7 cellular contexts compared by ENCODE assay signal in genomic region chrX:68433155-68433980, GRCh38. TPM values are rescaled to one million over a fixed set of nuclear protein-coding genes. Genes with fewer than 3 reads are reported as not detected.
DNase-seq lines count a peak whose midpoint lies in the region; ATAC-seq and TF ChIP-seq lines count a peak whose summit lies in the region.

TSS of gene OPHN1 (minus strand) at chrX:68433495. CDS start at chrX:68433020, 475 bp downstream.

- DNase-seq in G401 (ENCODE audit: low spot score) (peak; percentile 89), MV-4-11 (lab: John Stamatoyannopoulos, UW) (peak; percentile 15), suprapubic skin (ENCODE audit: low spot score in 2 of 2) (peak; percentile 80 to 84), NCI-H446 treated with DMSO at 0.1 percent for 48 hours (lab: John Stamatoyannopoulos, UW) (no peak)
- DNase-seq in activated CD8-positive, alpha-beta T cell treated with anti-CD3 and anti-CD28 coated beads for 36 hours, result no peak

- H3K9me3 Mint-ChIP-seq in activated CD8-positive, alpha-beta T cell treated with anti-CD3 and anti-CD28 coated beads for 36 hours, result no peaks in the 10 kb centered on the region

- TF ChIP-seq CTCF in activated CD8-positive, alpha-beta T cell treated with anti-CD3 and anti-CD28 coated beads for 36 hours (IDR thresholded peaks at IDR 0.05), result no peak
- no peak for TF ChIP-seq CTCF in suprapubic skin (IDR thresholded peaks at IDR 0.05)

- no peak within 1 kb of the TSS for H3K27ac Mint-ChIP-seq in activated CD8-positive, alpha-beta T cell treated with anti-CD3 and anti-CD28 coated beads for 36 hours

- H3K4me1 ChIP-seq in mesodermal cell (ENCODE audit: control insufficient read depth, insufficient read depth, low read length, poor library complexity, severe bottlenecking) (no peaks in the 10 kb centered on the region), suprapubic skin (peaks cover 8% of the 10 kb centered on the region)

- no peaks in the 10 kb centered on the region for H3K27me3 ChIP-seq in suprapubic skin

- WGBS in mesodermal cell (ENCODE audit: insufficient coverage in 2 of 2), 2 experiments, result 0% methylated on average over 8 to 17 of the region's 57 CpGs
- 46% methylated on average over 38 of the region's 57 CpGs for WGBS in suprapubic skin

- no peak for ATAC-seq in activated CD8-positive, alpha-beta T cell treated with anti-CD3 and anti-CD28 coated beads for 36 hours
- ATAC-seq in esophagus mucosa, result peak; percentile 96

- H3K27me3 Mint-ChIP-seq in activated CD8-positive, alpha-beta T cell treated with anti-CD3 and anti-CD28 coated beads for 36 hours, result peaks cover 27% of the 10 kb centered on the region

- POLR2A ChIA-PET in activated CD8-positive, alpha-beta T cell treated with anti-CD3 and anti-CD28 coated beads for 36 hours (lab: Charles Lee), result no interaction called here

- H3K4me1 Mint-ChIP-seq in activated CD8-positive, alpha-beta T cell treated with anti-CD3 and anti-CD28 coated beads for 36 hours (ENCODE audit: low read depth), result no peaks in the 10 kb centered on the region

- intact Hi-C loops in activated CD8-positive, alpha-beta T cell treated with anti-CD3 and anti-CD28 coated beads for 36 hours (cut with micrococcal nuclease), result no loop called here

- H3K36me3 ChIP-seq in mesodermal cell (ENCODE audit: control insufficient read depth, insufficient read depth, low read length), result no peaks in the 10 kb centered on the region
- no peaks in the 10 kb centered on the region for H3K36me3 ChIP-seq in suprapubic skin

- no peaks in the 10 kb centered on the region for H3K36me3 Mint-ChIP-seq in activated CD8-positive, alpha-beta T cell treated with anti-CD3 and anti-CD28 coated beads for 36 hours (ENCODE audit: low read depth)

- in situ Hi-C loops in G401 (cut with HindIII; ENCODE audit: low sequenced_read_pairs), result no loop called here

- H3K9me3 ChIP-seq in mesodermal cell (ENCODE audit: control insufficient read depth, low read length), result no peaks in the 10 kb centered on the region
- no peaks in the 10 kb centered on the region for H3K9me3 ChIP-seq in suprapubic skin

- H3K4me3 ChIP-seq in mesodermal cell (ENCODE audit: extremely low read depth, insufficient read depth, low read length, poor library complexity, severe bottlenecking) (peak within 1 kb of the TSS; percentile 48), suprapubic skin (peak within 1 kb of the TSS; percentile 65)

- TF ChIP-seq EP300 in suprapubic skin (IDR thresholded peaks at IDR 0.05), result no peak

- peak within 1 kb of the TSS; percentile 23 for H3K27ac ChIP-seq in mesodermal cell (ENCODE audit: low read depth, low read length, severe bottlenecking)
- peak within 1 kb of the TSS; percentile 87 for H3K27ac ChIP-seq in suprapubic skin

- CTCF ChIA-PET in activated CD8-positive, alpha-beta T cell treated with anti-CD3 and anti-CD28 coated beads for 36 hours (lab: Charles Lee), result interaction anchor here (1.1 kb wide), 1 partner anchor 237 kb away, joined by 3 read pairs; no protein-coding TSS in a partner anchor

- no peak for TF ChIP-seq POLR2A in suprapubic skin (IDR thresholded peaks at IDR 0.05)

- H3K4me3 Mint-ChIP-seq in activated CD8-positive, alpha-beta T cell treated with anti-CD3 and anti-CD28 coated beads for 36 hours, result peak within 1 kb of the TSS; percentile 52

RNA-seq across cellular contexts. Expression of gene OPHN1, which starts in this region (rescaled TPM):
- 1.7 and 3.9 TPM in 2 replicates for total RNA-seq in G401 (2014; rRNA removed; shearing (Covaris generic))
- total RNA-seq in activated CD8-positive, alpha-beta T cell treated with anti-CD3 and anti-CD28 coated beads for 36 hours, result under 1 TPM in 1 of 2 experiments, not detected in 1; 0.04 TPM
- total RNA-seq in esophagus mucosa (4.7 TPM), suprapubic skin (10 to 100 TPM in 1 of 4 donors, 1 to 10 TPM in 3; 4.5 to 16.0 (median 8.4) TPM)
- polyA plus RNA-seq in mesodermal cell (2013, experiment 1 of 2), result 2.0 TPM
- polyA plus RNA-seq in mesodermal cell (2013, experiment 2 of 2), result 3.4 TPM

Comparison
In these comparisons a context has a peak if more than half of its experiments do, and no peak if none do; other contexts are left out.
1. DNase-seq: peak in G401 (single experiment), MV-4-11 (single experiment) and suprapubic skin (2 of 2); none in activated CD8-positive, alpha-beta T cell treated with anti-CD3 and anti-CD28 coated beads for 36 hours (single experiment) and NCI-H446 treated with DMSO at 0.1 percent for 48 hours (single experiment).